ENCODE assay signal across 8 cellular contexts in genomic region chr1:23403735-23404486, GRCh38. TPM values are rescaled to one million over a fixed set of nuclear protein-coding genes. Genes with fewer than 3 reads are reported as not detected.
DNase-seq lines count a peak whose midpoint lies in the region; ATAC-seq and TF ChIP-seq lines count a peak whose summit lies in the region.

No MANE protein-coding gene starts in this region.

- H3K27ac ChIP-seq in osteoblast (ENCODE audit: low read depth, low read length) (peak overlapping the region; percentile 65), testis (peak overlapping the region in 1 of 2 donors; percentile 28)

- H4K20me1 ChIP-seq in osteoblast (ENCODE audit: insufficient read depth, low read length) = no peaks in the 10 kb centered on the region

- peak; percentile 64 for DNase-seq in GDM1 (lab: John Stamatoyannopoulos, UW)
- peak; percentile 95 for DNase-seq in NB4 (ENCODE audit: low read depth)
- peak; percentile 91 for DNase-seq in SK-MEL-5 (ENCODE audit: low read depth, low spot score)
- peak; percentile 84 for DNase-seq in activated naive CD4-positive, alpha-beta T cell treated with anti-CD3 and anti-CD28 coated beads, Interleukin-2, amount 50 U/mL, for 16 hours
- DNase-seq in glomerular visceral epithelial cell (ENCODE audit: extremely low spot score) = peak; percentile 99
- DNase-seq in osteoblast (ENCODE audit: insufficient read length, low spot score, missing footprints) = peak; percentile 88
- peak; percentile 92 for DNase-seq in testis

- H3K27me3 ChIP-seq in osteoblast (ENCODE audit: insufficient read depth, low read length) (no peaks in the 10 kb centered on the region), testis (no peaks in the 10 kb centered on the region)

- WGBS in testis, 2 donors = 10 to 15% methylated on average over 11 to 19 of the region's 19 CpGs

- H3K36me3 ChIP-seq in osteoblast (ENCODE audit: insufficient read depth, low read length) = no peaks in the 10 kb centered on the region
- H3K36me3 ChIP-seq in testis (ENCODE audit: low read depth, missing control alignments) = no peaks in the 10 kb centered on the region

- peaks cover 36% of the 10 kb centered on the region for H3K4me1 ChIP-seq in osteoblast (ENCODE audit: insufficient read depth, low read length)
- peaks cover 24% of the 10 kb centered on the region for H3K4me1 ChIP-seq in testis

- no peaks in the 10 kb centered on the region for H3K79me2 ChIP-seq in osteoblast (ENCODE audit: insufficient read depth, low read length)

- TF ChIP-seq POLR2A in NB4 (IDR thresholded peaks at IDR 0.05; ENCODE audit: extremely low read depth, insufficient read length) = peak; percentile 16
- TF ChIP-seq POLR2A in testis (IDR thresholded peaks at IDR 0.05) = no peak

- intact Hi-C loops in testis (cut with DNase I; ENCODE audit: low total_unique reads) = no loop called here

- ATAC-seq in HG03460 (IDR thresholded peaks at IDR 0.05; ENCODE audit: unreplicated experiment) = no peak

- H3K9me3 ChIP-seq in osteoblast (ENCODE audit: low read depth, low read length) (no peaks in the 10 kb centered on the region), testis (no peaks in the 10 kb centered on the region)

- H2AFZ ChIP-seq in osteoblast (ENCODE audit: low read length) = peak overlapping the region; percentile 61

- in situ Hi-C loops in SK-MEL-5 (cut with HindIII; ENCODE audit: low pct_unique_long_range_greater_than_20kb, low sequenced_read_pairs) = no loop called here

- peak overlapping the region; percentile 65 for H3K4me2 ChIP-seq in osteoblast (ENCODE audit: insufficient read depth, low read length)

- peak overlapping the region; percentile 72 for H3K4me3 ChIP-seq in NB4 (ENCODE audit: low read depth, low read length)
- peak overlapping the region; percentile 8 for H3K4me3 ChIP-seq in osteoblast (ENCODE audit: insufficient read depth, low read length)
- no peak overlapping the region for H3K4me3 ChIP-seq in testis

- TF ChIP-seq CTCF in NB4 (IDR thresholded peaks at IDR 0.05; ENCODE audit: low read depth, low read length) = peak; percentile 88
- TF ChIP-seq CTCF in osteoblast (IDR thresholded peaks at IDR 0.05; ENCODE audit: extremely low read depth, low read depth, low read length) = peak; percentile 96
- TF ChIP-seq CTCF in testis (IDR thresholded peaks at IDR 0.05) = peak; percentile 76 to 96 (median 94)

RNA-seq across cellular contexts. Expression of gene TCEA3, which starts 20.6 kb away (rescaled TPM):
- total RNA-seq in SK-MEL-5 (2014; rRNA removed; shearing (Covaris generic)) = 0.05 TPM in 1 of 2 replicates, not detected in the other
- not detected in 2 replicates for polyA plus RNA-seq in SK-MEL-5 (2015; cell fraction: cytosol; rRNA removed)
- polyA plus RNA-seq in SK-MEL-5 (2015; cell fraction: nucleus; rRNA removed) = 0.31 TPM in 1 of 2 replicates, not detected in the other
- total RNA-seq in osteoblast (28.9 and 31.5 TPM in 2 replicates), testis (10 to 100 TPM; 12.6 to 14.7 TPM)
- polyA plus RNA-seq in testis (ENCODE audit: insufficient read depth, low read depth, low replicate concordance) = 10.8 TPM

RNA-seq across cellular contexts. Expression of gene ZNF436, which starts 34.3 kb away (rescaled TPM):
- 8.1 and 8.5 TPM in 2 replicates for total RNA-seq in SK-MEL-5 (2014; rRNA removed; shearing (Covaris generic))
- 3.6 and 4.9 TPM in 2 replicates for polyA plus RNA-seq in SK-MEL-5 (2015; cell fraction: cytosol; rRNA removed)
- 9.9 and 10.1 TPM in 2 replicates for polyA plus RNA-seq in SK-MEL-5 (2015; cell fraction: nucleus; rRNA removed)
- total RNA-seq in osteoblast (32.4 and 32.9 TPM in 2 replicates), testis (10 to 100 TPM; 26.7 to 29.0 TPM)
- polyA plus RNA-seq in testis (ENCODE audit: insufficient read depth, low read depth, low replicate concordance) = 24.6 TPM

RNA-seq across cellular contexts. Expression of gene HNRNPR, which starts 59.8 kb away (rescaled TPM):
- total RNA-seq in SK-MEL-5 (2014; rRNA removed; shearing (Covaris generic)) = 101 and 110 TPM in 2 replicates
- 136 and 162 TPM in 2 replicates for polyA plus RNA-seq in SK-MEL-5 (2015; cell fraction: cytosol; rRNA removed)
- polyA plus RNA-seq in SK-MEL-5 (2015; cell fraction: nucleus; rRNA removed) = 52.7 and 55.8 TPM in 2 replicates
- total RNA-seq in osteoblast = 69.5 and 70.6 TPM in 2 replicates
- total RNA-seq in testis = 10 to 100 TPM; 93.8 to 95.8 TPM
- 89.6 TPM for polyA plus RNA-seq in testis (ENCODE audit: insufficient read depth, low read depth, low replicate concordance)

Comparison
In these comparisons a context has a peak if more than half of its experiments do, and no peak if none do; other contexts are left out.
1. H3K4me3 ChIP-seq: peak in NB4 (single experiment) and osteoblast (single experiment); none in testis (0 of 2).
2. RNA of gene TCEA3, which starts 20.6 kb away (total RNA-seq): 28.9 to 31.5 TPM in osteoblast and 12.6 to 14.7 TPM in testis; 0.05 TPM in SK-MEL-5; every median in the first group is over 10 times any median in the second.
3. Peak in every context shown above with its lines, with median percentiles within 50 percentile points of each other: DNase-seq and CTCF ChIP-seq.